Comparison of ENCODE assay signal across 16 cellular contexts in genomic region chr2:110868971-110869370, GRCh38.
DNase-seq lines count a peak whose midpoint lies in the region; ATAC-seq, FAIRE-seq and TF ChIP-seq lines count a peak whose summit lies in the region.
"Had no signal": no experiment of that assay in that cellular context is flagged by ENCODE, and none has a peak within 500 bp of the region (broad histone marks: within the 10 kb centered on the region; RNA-seq: fewer than 3 reads in every experiment).

No MANE protein-coding gene starts in this region.

- H3K27me3 ChIP-seq in KMS-11 (ENCODE audit: insufficient read depth, low read depth) (no peaks in the 10 kb centered on the region), PC-3 (ENCODE audit: low read length) (no peaks in the 10 kb centered on the region), H1 (replicated peaks in 1 of 4; ENCODE audit: control insufficient read depth in 3 of 4, extremely low read depth in 1 of 4, insufficient read depth in 3 of 4, low read length in 3 of 4) (no peaks in the 10 kb centered on the region)
- H3K27me3 ChIP-seq: BLaER1 had no signal

- H2BK20ac ChIP-seq in H1 (ENCODE audit: low read length), result no peak overlapping the region

- BruUV-seq in PC-3 (replicated peaks; lab: Mats Ljungman, UMichigan), result no TSS peak

- no peak overlapping the region for H4K8ac ChIP-seq in H1 (ENCODE audit: extremely low read depth, insufficient read depth, low read length)

- in situ Hi-C loops in ACHN (cut with HindIII; ENCODE audit: low pct_ligation_motif_present, low pct_unique_long_range_greater_than_20kb, low sequenced_read_pairs), result no loop called here

- H3K23me2 ChIP-seq in H1 (ENCODE audit: low read depth, low read length), result no peaks in the 10 kb centered on the region

- no peak overlapping the region for H2BK120ac ChIP-seq in H1 (replicated peaks; ENCODE audit: low read depth, low read length)

- no peak for TF ChIP-seq RAD21 in H1 (IDR thresholded peaks at IDR 0.05 in 1 of 2, conservative IDR thresholded peaks at IDR 0.05 in 1 of 2; ENCODE audit: low read depth in 2 of 2, low read length in 2 of 2)

- no peak overlapping the region for H3K4ac ChIP-seq in H1 (replicated peaks; ENCODE audit: insufficient read length, low read depth, low read length)

- H3K23ac ChIP-seq in H1 (ENCODE audit: insufficient read length), result no peak overlapping the region

- ATAC-seq in PC-3, result peak; percentile 6; the same call in 1 of the 2 replicates

- CTCF ChIA-PET in PC-3 (lab: Charles Lee) (no interaction called here), H1 (lab: Charles Lee; ENCODE audit: partially characterized antibody) (interaction anchor here (1.0 to 4.7 kb wide), 2 partner anchors 8 to 15 kb away, joined by 3 to 35 read pairs; no protein-coding TSS in a partner anchor)

- no peak overlapping the region for H4K5ac ChIP-seq in H1 (ENCODE audit: insufficient read length, low read depth, low read length)

- H3K79me1 ChIP-seq in H1 (ENCODE audit: low read depth, low read length), result peaks cover 2% of the 10 kb centered on the region; the same call in 1 of the 2 replicates

- H3K9me2 ChIP-seq in PC-3 (replicated peaks; ENCODE audit: low read length), result no peaks in the 10 kb centered on the region

- peak overlapping the region; percentile 13; the same call in 1 of the 2 replicates for H3K4me2 ChIP-seq in KMS-11
- H3K4me2 ChIP-seq in PC-3 (ENCODE audit: low read length), result peak overlapping the region; percentile 53
- H3K4me2 ChIP-seq in H1 (ENCODE audit: insufficient read depth in 1 of 2, low read depth in 2 of 2, low read length in 2 of 2), result no peak overlapping the region; a peak in 1 of 4 replicates
- H3K4me2 ChIP-seq: BLaER1 had no signal

- H3F3A ChIP-seq in PC-3 (ENCODE audit: low read length, unreplicated experiment), result no peaks in the 10 kb centered on the region

- no peaks in the 10 kb centered on the region for H4K20me1 ChIP-seq in KMS-11 (ENCODE audit: insufficient read depth)
- no peaks in the 10 kb centered on the region for H4K20me1 ChIP-seq in PC-3 (ENCODE audit: low read length)
- H4K20me1 ChIP-seq in H1 (replicated peaks in 1 of 2; ENCODE audit: control insufficient read depth in 1 of 2, insufficient read depth in 2 of 2, low read length in 2 of 2), result no peaks in the 10 kb centered on the region
- H4K20me1 ChIP-seq: BLaER1 had no signal

- DNase-seq in PC-3, result peak; percentile 27
- DNase-seq in H1 (ENCODE audit: low read depth in 1 of 2, low spot score in 2 of 2), result no peak
- no peak for DNase-seq in urothelium cell line (ENCODE audit: low spot score)
- no peak for DNase-seq in SIG-M5 treated with dmso at 0.1 percent for 504 hours (lab: John Stamatoyannopoulos, UW; ENCODE audit: unreplicated experiment)
- DNase-seq in ACHN, result no peak
- DNase-seq in stimulated activated CD4-positive, alpha-beta T cell treated with anti-CD3 and anti-CD28 coated beads, Interleukin-2, amount 100 ng/mL, for 48 hours, result no peak
- DNase-seq: CD4-positive, alpha-beta memory T cell; DMS153; GDM1; KG1 had no signal

- H3K79me2 ChIP-seq in KMS-11 (ENCODE audit: insufficient read depth, low read depth), result no peaks in the 10 kb centered on the region
- H3K79me2 ChIP-seq in PC-3 (ENCODE audit: low read length), result no peaks in the 10 kb centered on the region
- H3K79me2 ChIP-seq in H1 (ENCODE audit: control insufficient read depth in 1 of 2, insufficient read depth in 2 of 2, low read length in 2 of 2), result no peaks in the 10 kb centered on the region

- H4K91ac ChIP-seq in H1 (replicated peaks; ENCODE audit: insufficient read length, low read length), result no peak overlapping the region

- H3K18ac ChIP-seq in H1 (ENCODE audit: extremely low read depth, low read length), result no peak overlapping the region

- no peak overlapping the region for H3K14ac ChIP-seq in H1 (ENCODE audit: insufficient read length)

- H3K4me1 ChIP-seq in KMS-11 (ENCODE audit: low read depth, poor library complexity, severe bottlenecking) (peaks cover 77% of the 10 kb centered on the region), PC-3 (ENCODE audit: insufficient read depth, low read length) (peaks cover 39% of the 10 kb centered on the region), H1 (replicated peaks in 1 of 4; ENCODE audit: control insufficient read depth in 3 of 4, insufficient read depth in 4 of 4, low read length in 3 of 4) (peaks cover 0 to 20% (median 3%) of the 10 kb centered on the region in 4 experiments; a peak in 6 of 7 replicates)
- H3K4me1 ChIP-seq: HAP-1 had no signal

- H3K36me3 ChIP-seq in KMS-11 (ENCODE audit: insufficient read depth) (no peaks in the 10 kb centered on the region), PC-3 (ENCODE audit: low read depth, low read length) (no peaks in the 10 kb centered on the region), H1 (ENCODE audit: control insufficient read depth in 2 of 4, insufficient read depth in 4 of 4, low read length in 3 of 4) (0 out of 8 replicates have a peak, but pooled peaks cover 0 to 2% (median 0%) of the 10 kb centered on the region in 4 experiments)
- H3K36me3 ChIP-seq: BLaER1, HAP-1 had no signal

- H3K4me3 ChIP-seq in KMS-11 (IDR thresholded peaks at IDR 0.05; ENCODE audit: insufficient read depth, low read depth, low read length) (no peak overlapping the region), PC-3 (ENCODE audit: low read length) (no peak overlapping the region), H1 (ENCODE audit: extremely low read depth in 1 of 4, insufficient read depth in 2 of 4, low read depth in 3 of 4, low read length in 4 of 4) (no peak overlapping the region)
- H3K4me3 ChIP-seq: BLaER1, HAP-1 had no signal

- TF ChIP-seq EP300 in H1 (IDR thresholded peaks at IDR 0.05; ENCODE audit: borderline replicate concordance in 1 of 2, low read depth in 2 of 2, low read length in 2 of 2), result no peak

- no peak overlapping the region for H2BK15ac ChIP-seq in H1 (ENCODE audit: low read length)

- no peak for TF ChIP-seq POLR2A in H1 (IDR thresholded peaks at IDR 0.05; ENCODE audit: control extremely low read depth in 1 of 2, low read depth in 2 of 2, low read length in 2 of 2)

- H2AFZ ChIP-seq in KMS-11 (ENCODE audit: low read depth) (no peak overlapping the region), PC-3 (ENCODE audit: low read length) (no peak overlapping the region), H1 (ENCODE audit: low read length) (no peak overlapping the region)

- POLR2A ChIA-PET in PC-3 (lab: Charles Lee; ENCODE audit: unreplicated experiment) (no interaction called here), H1 (lab: Charles Lee; ENCODE audit: partially characterized antibody) (no interaction called here)

- 89% methylated on average over 5 of the region's 5 CpGs; no CpG with 5 or more reads in 1 of the 2 experiments for WGBS in H1 (ENCODE audit: extremely low coverage in 1 of 2, insufficient coverage in 1 of 2, insufficient read length in 1 of 2, insufficient replicate concordance in 2 of 2, low coverage in 1 of 2, low lambda C conversion rate in 2 of 2, missing lambda C conversion rate in 1 of 2), 2 experiments

- TF ChIP-seq CTCF in KMS-11 (conservative IDR thresholded peaks at IDR 0.05; ENCODE audit: low read depth, low read length) (no peak), PC-3 (conservative IDR thresholded peaks at IDR 0.05; ENCODE audit: low read depth, low read length) (no peak), H1 (IDR thresholded peaks at IDR 0.05; ENCODE audit: control extremely low read depth in 1 of 3, insufficient read depth in 1 of 3, low read depth in 1 of 3, low read length in 3 of 3) (no peak)

- H3K56ac ChIP-seq in H1 (replicated peaks; ENCODE audit: insufficient read length, low read depth, low read length), result no peak overlapping the region

- H3K9me3 ChIP-seq in PC-3 (ENCODE audit: low read length), result no peaks in the 10 kb centered on the region
- H3K9me3 ChIP-seq in H1 (ENCODE audit: insufficient read depth in 2 of 2, low read depth in 1 of 2, low read length in 1 of 2), result no peaks in the 10 kb centered on the region
- H3K9me3 ChIP-seq: BLaER1, HAP-1 had no signal

- intact Hi-C loops in PC-3 (cut with micrococcal nuclease), result no loop called here

- H2BK12ac ChIP-seq in H1 (ENCODE audit: low read depth, low read length), result no peak overlapping the region

- FAIRE-seq in H1 (lab: Jason Lieb, UNC) (no peak), urothelium cell line (lab: Jason Lieb, UNC) (peak; percentile 62)
- FAIRE-seq: A204.1, HTR-8/SVneo had no signal

- H2AK5ac ChIP-seq in H1 (ENCODE audit: low read depth, low read length), result no peak overlapping the region

- peak overlapping the region; percentile 30; the same call in 1 of the 2 replicates for H3K27ac ChIP-seq in KMS-11
- peak overlapping the region; percentile 27; the same call in 1 of the 2 replicates for H3K27ac ChIP-seq in PC-3 (ENCODE audit: low read length)
- no peak overlapping the region for H3K27ac ChIP-seq in H1 (ENCODE audit: low read depth, low read length)
- H3K27ac ChIP-seq: BLaER1, HL-60 had no signal

- no peak overlapping the region for H2BK5ac ChIP-seq in H1 (ENCODE audit: low read depth, low read length)

- H3K9ac ChIP-seq in KMS-11 (no peak overlapping the region), PC-3 (ENCODE audit: low read length) (no peak overlapping the region), H1 (replicated peaks in 1 of 4; ENCODE audit: extremely low read depth in 1 of 4, low read depth in 3 of 4, low read length in 3 of 4) (no peak overlapping the region)
- H3K9ac ChIP-seq: BLaER1 had no signal

TF ChIP-seq in H1, 55 proteins besides CTCF, POLR2A, EP300 and RAD21:
- TF ChIP-seq, protein P1, sequence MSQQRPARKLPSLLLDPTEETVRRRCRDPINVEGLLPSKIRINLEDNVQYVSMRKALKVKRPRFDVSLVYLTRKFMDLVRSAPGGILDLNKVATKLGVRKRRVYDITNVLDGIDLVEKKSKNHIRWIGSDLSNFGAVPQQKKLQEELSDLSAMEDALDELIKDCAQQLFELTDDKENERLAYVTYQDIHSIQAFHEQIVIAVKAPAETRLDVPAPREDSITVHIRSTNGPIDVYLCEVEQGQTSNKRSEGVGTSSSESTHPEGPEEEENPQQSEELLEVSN (IDR thresholded peaks at IDR 0.05), result no peak
- TF ChIP-seq ATF2 (IDR thresholded peaks at IDR 0.05; ENCODE audit: low read length), result no peak
- TF ChIP-seq KDM1A (IDR thresholded peaks at IDR 0.05; ENCODE audit: borderline replicate concordance, low read length), result peak; percentile 57; the same call in 1 of the 2 replicates
TF ChIP-seq in H1: peak in this region for 1.

Comparison
In these comparisons a context has a peak if more than half of its experiments do, and no peak if none do; other contexts are left out.
1. H3K4me2 ChIP-seq: peak in KMS-11 (single experiment) and PC-3 (single experiment); none in H1 (0 of 2).